ENCODE assay signal across 23 cellular contexts in genomic region chr3:104503022-104503421, GRCh38.
A peak's percentile ranks its signal among the peaks of the same experiment; 100 is the strongest.
DNase-seq lines count a peak whose midpoint lies in the region; ATAC-seq, FAIRE-seq and TF ChIP-seq lines count a peak whose summit lies in the region.
"Had no signal": no experiment of that assay in that cellular context is flagged by ENCODE, and none has a peak within 500 bp of the region (broad histone marks: within the 10 kb centered on the region; RNA-seq: fewer than 3 reads in every experiment).

No MANE protein-coding gene starts in this region.

- no peaks in the 10 kb centered on the region for H3K9me2 ChIP-seq in PC-3 (replicated peaks; ENCODE audit: low read length)

- no peak overlapping the region for H3K4me3 Mint-ChIP-seq in stimulated activated effector memory CD8-positive, alpha-beta T cell treated with anti-CD3 and anti-CD28 coated beads, Interleukin-12 subunit alpha, Interleukin-12 subunit beta, amount 100 ng/mL, for 72 hours
- no peak overlapping the region for H3K4me3 Mint-ChIP-seq in activated naive CD4-positive, alpha-beta T cell treated with anti-CD3 and anti-CD28 coated beads for 36 hours
- H3K4me3 Mint-ChIP-seq in nephron progenitor cell = no peak overlapping the region
- H3K4me3 Mint-ChIP-seq: B cell; CD4-positive, alpha-beta T cell; CD8-positive, alpha-beta T cell had no signal

- no peaks in the 10 kb centered on the region for H3K79me2 ChIP-seq in PC-3 (ENCODE audit: low read length)

- H4K20me1 ChIP-seq in PC-3 (ENCODE audit: low read length) = no peaks in the 10 kb centered on the region
- H4K20me1 ChIP-seq: BLaER1 treated with 17β-estradiol and CSF1 and Interleukin-3, amounts not matched to agents 10 nM and 100 nM had no signal

- ATAC-seq in PC-3 (no peak), aorta (ENCODE audit: low FRiP score) (peak; percentile 7)
- ATAC-seq in stimulated activated effector memory CD8-positive, alpha-beta T cell treated with anti-CD3 and anti-CD28 coated beads, Interleukin-12 subunit alpha, Interleukin-12 subunit beta, amount 100 ng/mL, for 72 hours = peak; percentile 43
- ATAC-seq: A549; CD8-positive, alpha-beta T cell had no signal

- FAIRE-seq in kidney (lab: Jason Lieb, UNC) = no peak
- FAIRE-seq: A549, D721Med, G401.6, GM12891, GM19239 had no signal

- POLR2A ChIA-PET in PC-3 (lab: Charles Lee; ENCODE audit: unreplicated experiment) = no interaction called here

- TF ChIP-seq CTCF in PC-3 (conservative IDR thresholded peaks at IDR 0.05; ENCODE audit: low read depth, low read length) (no peak), kidney (IDR thresholded peaks at IDR 0.05; ENCODE audit: borderline replicate concordance, extremely low read depth, insufficient read depth) (no peak), nephron progenitor cell (IDR thresholded peaks at IDR 0.05) (no peak)

- H3K27ac Mint-ChIP-seq in stimulated activated effector memory CD8-positive, alpha-beta T cell treated with anti-CD3 and anti-CD28 coated beads, Interleukin-12 subunit alpha, Interleukin-12 subunit beta, amount 100 ng/mL, for 72 hours = no peak overlapping the region
- no peak overlapping the region for H3K27ac Mint-ChIP-seq in activated naive CD4-positive, alpha-beta T cell treated with anti-CD3 and anti-CD28 coated beads for 36 hours
- H3K27ac Mint-ChIP-seq in nephron progenitor cell = no peak overlapping the region
- H3K27ac Mint-ChIP-seq: B cell; CD4-positive, alpha-beta T cell; CD8-positive, alpha-beta T cell had no signal

- H3K9me3 ChIP-seq in PC-3 (ENCODE audit: low read length) = no peaks in the 10 kb centered on the region
- H3K9me3 ChIP-seq in kidney (ENCODE audit: control insufficient read depth in 1 of 2, low read length in 2 of 2) = no peaks in the 10 kb centered on the region
- no peaks in the 10 kb centered on the region for H3K9me3 ChIP-seq in aorta (ENCODE audit: control insufficient read depth, low read length)
- H3K9me3 ChIP-seq: A549, Caco-2 had no signal

- H3K9ac ChIP-seq in PC-3 (ENCODE audit: low read length) (no peak overlapping the region), kidney (ENCODE audit: low read length in 2 of 2) (no peak overlapping the region)
- H3K9ac ChIP-seq: BLaER1 treated with 17β-estradiol and CSF1 and Interleukin-3, amounts not matched to agents 10 nM and 100 nM had no signal

- CTCF ChIA-PET in PC-3 (lab: Charles Lee) = no interaction called here
- CTCF ChIA-PET in activated naive CD4-positive, alpha-beta T cell treated with anti-CD3 and anti-CD28 coated beads for 36 hours (lab: Charles Lee) = interaction anchor here (0.7 kb wide), 1 partner anchor 22 kb away, joined by 4 read pairs; no protein-coding TSS in a partner anchor

- H3K27me3 Mint-ChIP-seq in activated naive CD4-positive, alpha-beta T cell treated with anti-CD3 and anti-CD28 coated beads for 36 hours (ENCODE audit: low read depth) = no peaks in the 10 kb centered on the region
- no peaks in the 10 kb centered on the region for H3K27me3 Mint-ChIP-seq in nephron progenitor cell (ENCODE audit: low read depth, poor library complexity)
- H3K27me3 Mint-ChIP-seq: B cell; CD4-positive, alpha-beta T cell had no signal

- DNase-seq in PC-3 = no peak
- peak; percentile 56 for DNase-seq in kidney
- DNase-seq in stimulated activated effector memory CD8-positive, alpha-beta T cell treated with anti-CD3 and anti-CD28 coated beads, Interleukin-12 subunit alpha, Interleukin-12 subunit beta, amount 100 ng/mL, for 72 hours (ENCODE audit: low spot score in 2 of 2) = no peak
- DNase-seq in aorta = no peak
- no peak for DNase-seq in activated naive CD4-positive, alpha-beta T cell treated with anti-CD3 and anti-CD28 coated beads for 36 hours
- no peak for DNase-seq in NCI-H187 (lab: John Stamatoyannopoulos, UW)
- no peak for DNase-seq in nephron progenitor cell
- DNase-seq: AML-193; Caco-2; Calu3; CD4-positive, alpha-beta T cell; DMS79 treated with DMSO at 0.1 percent for 48 hours; GF-D8 had no signal

- no peaks in the 10 kb centered on the region for H3K36me3 ChIP-seq in PC-3 (ENCODE audit: low read depth, low read length)
- H3K36me3 ChIP-seq in kidney (ENCODE audit: control insufficient read depth in 1 of 2, insufficient read depth in 2 of 2, low read length in 2 of 2) = no peaks in the 10 kb centered on the region
- H3K36me3 ChIP-seq in aorta (ENCODE audit: control insufficient read depth in 1 of 2, insufficient read depth in 2 of 2, low read length in 1 of 2) = no peaks in the 10 kb centered on the region
- H3K36me3 ChIP-seq: BLaER1 treated with 17β-estradiol and CSF1 and Interleukin-3, amounts not matched to agents 10 nM and 100 nM had no signal

- no peak overlapping the region for H2AFZ ChIP-seq in PC-3 (ENCODE audit: low read length)

- no peaks in the 10 kb centered on the region for H3K27me3 ChIP-seq in PC-3 (ENCODE audit: low read length)
- H3K27me3 ChIP-seq in aorta (ENCODE audit: control insufficient read depth in 1 of 2, insufficient read depth in 2 of 2, low read length in 1 of 2) = no peaks in the 10 kb centered on the region
- H3K27me3 ChIP-seq: BLaER1 treated with 17β-estradiol and CSF1 and Interleukin-3, amounts not matched to agents 10 nM and 100 nM had no signal

- no peaks in the 10 kb centered on the region for H3K4me1 Mint-ChIP-seq in stimulated activated effector memory CD8-positive, alpha-beta T cell treated with anti-CD3 and anti-CD28 coated beads, Interleukin-12 subunit alpha, Interleukin-12 subunit beta, amount 100 ng/mL, for 72 hours
- no peaks in the 10 kb centered on the region for H3K4me1 Mint-ChIP-seq in activated naive CD4-positive, alpha-beta T cell treated with anti-CD3 and anti-CD28 coated beads for 36 hours (ENCODE audit: low read depth)
- no peaks in the 10 kb centered on the region for H3K4me1 Mint-ChIP-seq in nephron progenitor cell

- H3K27ac ChIP-seq in PC-3 (ENCODE audit: low read length) (no peak overlapping the region), kidney (ENCODE audit: low read depth in 2 of 2, low read length in 2 of 2) (no peak overlapping the region), aorta (ENCODE audit: low read depth in 1 of 2, low read length in 2 of 2) (no peak overlapping the region)
- H3K27ac ChIP-seq: 22Rv1; A549; BLaER1 treated with 17β-estradiol and CSF1 and Interleukin-3, amounts not matched to agents 10 nM and 100 nM; C4-2B had no signal

- intact Hi-C loops in PC-3 (cut with micrococcal nuclease) = no loop called here
- intact Hi-C loops in kidney (cut with DNase I) = no loop called here
- intact Hi-C loops in aorta (cut with DNase I) = no loop called here
- intact Hi-C loops in activated naive CD4-positive, alpha-beta T cell treated with anti-CD3 and anti-CD28 coated beads for 36 hours (cut with micrococcal nuclease) = no loop called here

- no peaks in the 10 kb centered on the region for H3F3A ChIP-seq in PC-3 (ENCODE audit: low read length, unreplicated experiment)

- H3K4me1 ChIP-seq in PC-3 (ENCODE audit: insufficient read depth, low read length) (no peaks in the 10 kb centered on the region), kidney (ENCODE audit: control insufficient read depth in 1 of 2, insufficient read depth in 1 of 2, low read depth in 1 of 2, low read length in 2 of 2) (no peaks in the 10 kb centered on the region), aorta (ENCODE audit: control insufficient read depth in 1 of 2, insufficient read depth in 2 of 2, low read length in 2 of 2) (no peaks in the 10 kb centered on the region)
- H3K4me1 ChIP-seq: A549, Caco-2 had no signal

- H3K4me3 ChIP-seq in PC-3 (ENCODE audit: low read length) (no peak overlapping the region), kidney (ENCODE audit: low read length in 2 of 2) (no peak overlapping the region), aorta (ENCODE audit: low read length in 2 of 2) (no peak overlapping the region)
- H3K4me3 ChIP-seq: A549; BLaER1 treated with 17β-estradiol and CSF1 and Interleukin-3, amounts not matched to agents 10 nM and 100 nM had no signal

- no peaks in the 10 kb centered on the region for H3K9me3 Mint-ChIP-seq in stimulated activated effector memory CD8-positive, alpha-beta T cell treated with anti-CD3 and anti-CD28 coated beads, Interleukin-12 subunit alpha, Interleukin-12 subunit beta, amount 100 ng/mL, for 72 hours
- no peaks in the 10 kb centered on the region for H3K9me3 Mint-ChIP-seq in activated naive CD4-positive, alpha-beta T cell treated with anti-CD3 and anti-CD28 coated beads for 36 hours
- no peaks in the 10 kb centered on the region for H3K9me3 Mint-ChIP-seq in nephron progenitor cell
- H3K9me3 Mint-ChIP-seq: CD4-positive, alpha-beta T cell; CD8-positive, alpha-beta T cell had no signal

- BruUV-seq in PC-3 (replicated peaks; lab: Mats Ljungman, UMichigan) = TSS peak; percentile 22

- no peaks in the 10 kb centered on the region for H3K36me3 Mint-ChIP-seq in stimulated activated effector memory CD8-positive, alpha-beta T cell treated with anti-CD3 and anti-CD28 coated beads, Interleukin-12 subunit alpha, Interleukin-12 subunit beta, amount 100 ng/mL, for 72 hours
- H3K36me3 Mint-ChIP-seq in activated naive CD4-positive, alpha-beta T cell treated with anti-CD3 and anti-CD28 coated beads for 36 hours (ENCODE audit: low read depth) = no peaks in the 10 kb centered on the region
- H3K36me3 Mint-ChIP-seq in nephron progenitor cell (ENCODE audit: low read depth) = no peaks in the 10 kb centered on the region
- H3K36me3 Mint-ChIP-seq: CD8-positive, alpha-beta T cell had no signal

- no peak overlapping the region for H3K4me2 ChIP-seq in PC-3 (ENCODE audit: low read length)
- H3K4me2 ChIP-seq: A549; BLaER1 treated with 17β-estradiol and CSF1 and Interleukin-3, amounts not matched to agents 10 nM and 100 nM had no signal

- WGBS in aorta, 2 donors = 97 to 99% methylated on average over 24 of the region's 24 CpGs
